ENCODE assay signal across 23 cellular contexts in genomic region chr2:16107246-16107645, GRCh38.
"Had no signal": no experiment of that assay in that cellular context is flagged by ENCODE, and none has a peak within 500 bp of the region (broad histone marks: within the 10 kb centered on the region; RNA-seq: fewer than 3 reads in every experiment).

No MANE protein-coding gene starts in this region.

- H3K9ac ChIP-seq: KMS-11 had no signal

- H3K27ac Mint-ChIP-seq: IgD-negative memory B cell had no signal

- H3K4me2 ChIP-seq: KMS-11 had no signal

- H3K4me3 Mint-ChIP-seq: IgD-negative memory B cell had no signal

- H3K9me3 ChIP-seq: SJCRH30 had no signal

- H3K4me1 ChIP-seq: SJCRH30 had no signal

- H3K4me3 ChIP-seq: K562, SJCRH30, SK-N-MC had no signal

- H3K27me3 ChIP-seq: SJCRH30 had no signal

- H3K36me3 Mint-ChIP-seq: IgD-negative memory B cell had no signal

- H3K36me3 ChIP-seq: SJCRH30 had no signal

- DNase-seq: Kasumi-1; MM.1S; NCI-H1092 treated with DMSO at 0.1 percent for 48 hours; NCI-H1436; NCI-H187; NCI-H2029; NCI-H2081 treated with DMSO at 0.1 percent for 48 hours; NCI-H2171; NCI-H226; NCI-H446; NCI-H510A; NCI-H524 treated with DMSO at 0.1 percent for 48 hours; NCI-H69; NCI-H774; NK-92 treated with Interleukin-12 subunit alpha and Interleukin-12 subunit beta, amount 100 ng/mL, for 24 hours; PC-3; SHP77 treated with DMSO at 0.1 percent for 48 hours; SJCRH30 had no signal

- H3K9me3 Mint-ChIP-seq: IgD-negative memory B cell had no signal

- H3K27ac ChIP-seq: HL-60, KMS-11, SJCRH30, SK-N-MC had no signal
